ENCODE assay signal across 21 cellular contexts in the genomic region with DNA sequence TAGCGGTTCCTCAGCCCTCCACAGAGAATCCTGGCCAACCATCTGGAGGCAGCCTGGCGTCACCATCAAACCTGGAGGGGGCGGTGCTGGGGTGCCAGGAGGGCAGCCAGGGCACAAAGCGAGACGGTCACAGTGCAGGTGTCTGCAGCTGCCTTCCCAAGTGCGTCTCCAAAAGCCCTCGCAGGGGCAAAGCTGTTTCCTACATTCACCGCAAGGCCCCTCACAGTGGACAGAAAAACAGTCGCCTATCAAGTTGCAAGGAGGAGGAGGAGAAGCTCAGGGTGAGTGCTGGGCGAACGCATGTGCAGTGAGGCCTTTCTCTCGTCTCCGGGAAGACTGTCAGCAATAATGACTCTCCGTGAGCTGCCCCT. TPM values are rescaled to one million over a fixed set of nuclear protein-coding genes. Genes with fewer than 3 reads are reported as not detected.
"Had no signal": no experiment of that assay in that cellular context is flagged by ENCODE, and none has a peak within 500 bp of the region (broad histone marks: within the 10 kb centered on the region; RNA-seq: fewer than 3 reads in every experiment).

No MANE protein-coding gene starts in this region.

- H3K4me1 ChIP-seq: left ventricle myocardium inferior, prostate gland, upper lobe of right lung had no signal

- H3K4me3 Mint-ChIP-seq: activated naive CD4-positive, alpha-beta T cell treated with anti-CD3 and anti-CD28 coated beads for 36 hours; mesothelial cell of epicardium; natural killer cell had no signal

- H3K4me3 ChIP-seq: left ventricle myocardium inferior, ovary, prostate gland, upper lobe of right lung had no signal

- H3K4me1 Mint-ChIP-seq: mesothelial cell of epicardium had no signal

- H3K36me3 ChIP-seq: ovary had no signal

- H3K27me3 ChIP-seq: neutrophil, ovary, upper lobe of right lung had no signal

- ATAC-seq: natural killer cell; stimulated activated naive CD8-positive, alpha-beta T cell treated with anti-CD3 and anti-CD28 coated beads, Interleukin-15, Interleukin-2, amounts not matched to agents 100 U/mL and 50 U/mL, for 24 hours; upper lobe of right lung had no signal

- DNase-seq: activated CD4-positive, alpha-beta T cell treated with anti-CD3 and anti-CD28 coated beads for 4 hours; activated CD4-positive, alpha-beta T cell treated with anti-CD3 and anti-CD28 coated beads, Interleukin-2, amount 50 U/mL, for 48 hours; activated naive CD4-positive, alpha-beta T cell treated with anti-CD3 and anti-CD28 coated beads for 36 hours; activated T-cell treated with anti-CD3 and anti-CD28 coated beads, Interleukin-2, amount 50 U/mL, for 48 hours; amygdala; cerebellar nuclear complex; foreskin melanocyte; kidney glomerular epithelial cell; left ventricle myocardium inferior; natural killer cell; ovary; stimulated activated CD4-positive, alpha-beta T cell treated with anti-CD3 and anti-CD28 coated beads, Interleukin-4, amount 100 ng/mL, for 24 hours; stimulated activated naive CD8-positive, alpha-beta T cell treated with anti-CD3 and anti-CD28 coated beads, Interleukin-15, Interleukin-2, amounts not matched to agents 100 U/mL and 50 U/mL, for 24 hours; T-helper 1 cell; upper lobe of right lung had no signal

- H3K9me3 Mint-ChIP-seq: activated naive CD4-positive, alpha-beta T cell treated with anti-CD3 and anti-CD28 coated beads for 36 hours; mesothelial cell of epicardium; natural killer cell had no signal

- H3K27ac ChIP-seq: left ventricle myocardium inferior, neutrophil, ovary, prostate gland, upper lobe of right lung had no signal

- H3K9me3 ChIP-seq: left ventricle myocardium inferior, neutrophil, ovary, prostate gland, upper lobe of right lung had no signal

- H3K36me3 Mint-ChIP-seq: natural killer cell had no signal

- H3K27ac Mint-ChIP-seq: activated naive CD4-positive, alpha-beta T cell treated with anti-CD3 and anti-CD28 coated beads for 36 hours; mesothelial cell of epicardium; natural killer cell had no signal

RNA-seq across cellular contexts. Expression of gene LHX3, which starts 18.0 kb away (rescaled TPM):
- total RNA-seq: activated naive CD4-positive, alpha-beta T cell treated with anti-CD3 and anti-CD28 coated beads for 36 hours; left ventricle myocardium inferior; lung microvascular endothelial cell; mesothelial cell of epicardium; ovary; subcutaneous adipose tissue; upper lobe of right lung had no signal
- polyA plus RNA-seq: esophagus, ovary had no signal
